In the genomic region with DNA sequence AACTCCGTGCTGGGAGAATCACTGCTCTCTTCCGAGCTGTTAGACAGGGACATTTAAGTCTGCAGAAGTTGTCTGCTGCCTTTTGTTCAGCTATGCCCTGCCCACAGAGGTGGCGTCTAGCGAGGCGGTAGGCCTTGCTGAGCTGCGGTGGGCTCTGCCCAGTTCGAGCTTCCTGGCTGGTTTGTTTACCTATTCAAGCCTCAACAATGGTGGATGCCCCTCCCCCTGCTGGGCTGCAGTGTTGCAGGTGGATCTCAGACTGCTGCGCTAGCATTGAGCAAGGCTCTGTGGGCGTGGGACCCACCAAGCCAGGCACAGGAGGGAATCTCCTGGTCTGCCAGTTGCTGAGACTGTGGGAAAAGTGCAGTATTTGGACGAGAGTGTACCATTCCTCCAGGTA, we compare ENCODE assay signal across 19 cellular contexts.
"Had no signal": no experiment of that assay in that cellular context is flagged by ENCODE, and none has a peak within 500 bp of the region (broad histone marks: within the 10 kb centered on the region; RNA-seq: fewer than 3 reads in every experiment).

No MANE protein-coding gene starts in this region.

- H3K4me3 ChIP-seq: body of pancreas, cardiac muscle cell, left ventricle myocardium inferior, thoracic aorta had no signal

- ATAC-seq: body of pancreas, natural killer cell had no signal

- H3K4me1 ChIP-seq: body of pancreas, left ventricle myocardium inferior had no signal

- H3K36me3 ChIP-seq: cardiac muscle cell, left ventricle myocardium inferior, thoracic aorta had no signal

- H3K27me3 ChIP-seq: body of pancreas, cardiac muscle cell had no signal

- H3K27ac ChIP-seq: body of pancreas, cardiac muscle cell, left ventricle myocardium inferior, thoracic aorta, VCaP had no signal

- DNase-seq: activated CD4-positive, CD25-positive, alpha-beta regulatory T cell treated with anti-CD3 and anti-CD28 coated beads, Interleukin-2, amount 50 U/mL, for 72 hours; activated gamma-delta T cell treated with Interleukin-2 at 50 U/mL for 16 hours; activated T-cell treated with anti-CD3 and anti-CD28 coated beads, Interleukin-2, amount 50 U/mL, for 1 hour; anterior cingulate cortex; body of pancreas; cortex of kidney; effector CD4-positive, alpha-beta T cell; erythroblast; foreskin fibroblast; immature natural killer cell; left ventricle myocardium inferior; midbrain; natural killer cell; retina; stimulated activated CD4-positive, alpha-beta T cell treated with anti-CD3 and anti-CD28 coated beads, Interleukin-4, amount 100 ng/mL, for 1 hour; stimulated activated naive CD4-positive, alpha-beta T cell had no signal

- H3K9me3 ChIP-seq: body of pancreas, thoracic aorta had no signal
